9 cellular contexts compared by ENCODE assay signal in genomic region chr7:35647171-35647574, GRCh38. TPM values are rescaled to one million over a fixed set of nuclear protein-coding genes. Genes with fewer than 3 reads are reported as not detected.
A peak's percentile ranks its signal among the peaks of the same experiment; 100 is the strongest.
DNase-seq lines count a peak whose midpoint lies in the region; ATAC-seq and TF ChIP-seq lines count a peak whose summit lies in the region.
"Had no signal": no experiment of that assay in that cellular context is flagged by ENCODE, and none has a peak within 500 bp of the region (broad histone marks: within the 10 kb centered on the region; RNA-seq: fewer than 3 reads in every experiment).

No MANE protein-coding gene starts in this region.

- POLR2A ChIA-PET in naive thymus-derived CD4-positive, alpha-beta T cell (lab: Charles Lee) = no interaction called here

- H3K4me3 ChIP-seq in naive thymus-derived CD4-positive, alpha-beta T cell (ENCODE audit: low read length) = no peak overlapping the region

- no peak for ATAC-seq in naive thymus-derived CD4-positive, alpha-beta T cell
- ATAC-seq in HG03442 (IDR thresholded peaks at IDR 0.05; ENCODE audit: unreplicated experiment) (no peak), GM19328 (IDR thresholded peaks at IDR 0.05; ENCODE audit: unreplicated experiment) (no peak), GM21619 (IDR thresholded peaks at IDR 0.05; ENCODE audit: unreplicated experiment) (no peak)

- H3K4me1 Mint-ChIP-seq in dendritic cell treated with granulocyte-macrophage colony-stimulating factor and Interleukin-4, amounts not matched to agents 40 ng/mL and 50 ng/mL, for 4 days (ENCODE audit: low read depth) = peaks cover 44% of the 10 kb centered on the region
- peaks cover 18 to 85% (median 70%) of the 10 kb centered on the region in 7 donors for H3K4me1 Mint-ChIP-seq in naive thymus-derived CD4-positive, alpha-beta T cell

- H3K36me3 Mint-ChIP-seq in dendritic cell treated with granulocyte-macrophage colony-stimulating factor and Interleukin-4, amounts not matched to agents 40 ng/mL and 50 ng/mL, for 4 days (ENCODE audit: low read depth) = peaks cover 54% of the 10 kb centered on the region
- H3K36me3 Mint-ChIP-seq in naive thymus-derived CD4-positive, alpha-beta T cell = peaks cover 6 to 44% (median 23%) of the 10 kb centered on the region in 5 donors

- intact Hi-C loops in dendritic cell treated with granulocyte-macrophage colony-stimulating factor and Interleukin-4, amounts not matched to agents 40 ng/mL and 50 ng/mL, for 4 days (cut with micrococcal nuclease) = loop anchor here (10.0 kb wide), 1 partner anchor 258 kb away; no protein-coding TSS in a partner anchor
- intact Hi-C loops in naive thymus-derived CD4-positive, alpha-beta T cell (cut with micrococcal nuclease) = no loop called here

- H3K27me3 ChIP-seq in naive thymus-derived CD4-positive, alpha-beta T cell (ENCODE audit: control insufficient read depth in 2 of 2, insufficient read depth in 2 of 2, low read length in 2 of 2) = no peaks in the 10 kb centered on the region

- CTCF ChIA-PET in naive thymus-derived CD4-positive, alpha-beta T cell (lab: Charles Lee) = no interaction called here

- TF ChIP-seq CTCF in GM20000 (IDR thresholded peaks at IDR 0.05; ENCODE audit: extremely low read depth, missing control alignments) = no peak

- peak; percentile 65 for DNase-seq in ELF-1 (ENCODE audit: low read depth, low spot score)
- DNase-seq in LHCN-M2 (ENCODE audit: low read depth) = peak; percentile 61
- DNase-seq in naive thymus-derived CD4-positive, alpha-beta T cell = no peak
- DNase-seq in GM20000 (ENCODE audit: low spot score) = no peak
- DNase-seq: stimulated activated CD8-positive, alpha-beta memory T cell treated with anti-CD3 and anti-CD28 coated beads, Interleukin-4, amount 100 ng/mL, for 48 hours had no signal

- no peaks in the 10 kb centered on the region for H3K27me3 Mint-ChIP-seq in dendritic cell treated with granulocyte-macrophage colony-stimulating factor and Interleukin-4, amounts not matched to agents 40 ng/mL and 50 ng/mL, for 4 days
- no peaks in the 10 kb centered on the region for H3K27me3 Mint-ChIP-seq in naive thymus-derived CD4-positive, alpha-beta T cell

- no peak overlapping the region for H3K27ac ChIP-seq in naive thymus-derived CD4-positive, alpha-beta T cell (ENCODE audit: low read depth, low read length)

- H3K9me3 ChIP-seq in naive thymus-derived CD4-positive, alpha-beta T cell (ENCODE audit: control insufficient read depth in 2 of 3, low read length in 3 of 3) = no peaks in the 10 kb centered on the region

- H3K36me3 ChIP-seq in naive thymus-derived CD4-positive, alpha-beta T cell (ENCODE audit: control insufficient read depth in 2 of 3, insufficient read depth in 3 of 3, low read length in 3 of 3) = peaks cover 0 to 3% (median 0%) of the 10 kb centered on the region in 3 experiments

- H3K9me3 Mint-ChIP-seq in dendritic cell treated with granulocyte-macrophage colony-stimulating factor and Interleukin-4, amounts not matched to agents 40 ng/mL and 50 ng/mL, for 4 days = peaks cover 3% of the 10 kb centered on the region
- peaks cover under 1 to 4% (median 1%) of the 10 kb centered on the region in 11 donors for H3K9me3 Mint-ChIP-seq in naive thymus-derived CD4-positive, alpha-beta T cell

- peak overlapping the region; percentile 33 for H3K27ac Mint-ChIP-seq in dendritic cell treated with granulocyte-macrophage colony-stimulating factor and Interleukin-4, amounts not matched to agents 40 ng/mL and 50 ng/mL, for 4 days
- H3K27ac Mint-ChIP-seq in naive thymus-derived CD4-positive, alpha-beta T cell = peak overlapping the region in 8 of 9 donors; percentile 9 to 76 (median 64)

- H3K4me1 ChIP-seq in naive thymus-derived CD4-positive, alpha-beta T cell (ENCODE audit: control insufficient read depth in 2 of 2, insufficient read depth in 2 of 2, low read length in 2 of 2) = peaks cover 26 to 28% of the 10 kb centered on the region in 2 donors

- no peak overlapping the region for H3K4me3 Mint-ChIP-seq in dendritic cell treated with granulocyte-macrophage colony-stimulating factor and Interleukin-4, amounts not matched to agents 40 ng/mL and 50 ng/mL, for 4 days
- peak overlapping the region in 8 of 10 donors; percentile 1 to 55 (median 22) for H3K4me3 Mint-ChIP-seq in naive thymus-derived CD4-positive, alpha-beta T cell

RNA-seq across cellular contexts. Expression of gene HERPUD2, which starts 47.8 kb away (rescaled TPM):
- total RNA-seq in LHCN-M2 (2014; rRNA removed) = 25.7 and 28.6 TPM in 2 replicates
- polyA plus RNA-seq in LHCN-M2 (2012) = 22.4 TPM
- 10 to 100 TPM; 38.1 to 92.6 (median 62.4) TPM for total RNA-seq in naive thymus-derived CD4-positive, alpha-beta T cell
- 10 to 100 TPM; 68.7 to 76.8 TPM for polyA plus RNA-seq in naive thymus-derived CD4-positive, alpha-beta T cell

Comparison
In these comparisons a context has a peak if more than half of its experiments do, and no peak if none do; other contexts are left out.
1. DNase-seq: peak in ELF-1 (single experiment) and LHCN-M2 (single experiment); none in naive thymus-derived CD4-positive, alpha-beta T cell (0 of 9) and GM20000 (single experiment).